Comparison of ENCODE assay signal across 33 cellular contexts in genomic region chr6:163066200-163066599, GRCh38.
"Had no signal": no experiment of that assay in that cellular context is flagged by ENCODE, and none has a peak within 500 bp of the region (broad histone marks: within the 10 kb centered on the region; RNA-seq: fewer than 3 reads in every experiment).

No MANE protein-coding gene starts in this region.

- H3K4me3 ChIP-seq: MG63 had no signal

- H3K27me3 ChIP-seq: MG63 had no signal

- H3K36me3 ChIP-seq: MG63 had no signal

- DNase-seq: Karpas-422, Kasumi-1, MG63, MM.1S, MV-4-11, NCI-H1048, NCI-H1092, NCI-H1092 treated with DMSO at 0.1 percent for 48 hours, NCI-H1105, NCI-H1105 treated with DMSO at 0.1 percent for 48 hours, NCI-H1417, NCI-H1417 treated with DMSO at 0.1 percent for 48 hours, NCI-H1436, NCI-H1436 treated with DMSO at 0.1 percent for 48 hours, NCI-H146, NCI-H1694, NCI-H1694 treated with DMSO at 0.1 percent for 48 hours, NCI-H187, NCI-H187 treated with DMSO at 0.1 percent for 48 hours, NCI-H1930, NCI-H2029, NCI-H2029 treated with DMSO at 0.1 percent for 48 hours, NCI-H2081, NCI-H2081 treated with DMSO at 0.1 percent for 48 hours, NCI-H2107, NCI-H2227 treated with DMSO at 0.1 percent for 48 hours, NCI-H226, NCI-H345, NCI-H446, NCI-H446 treated with DMSO at 0.1 percent for 48 hours, NCI-H510A, NCI-H510A treated with DMSO at 0.1 percent for 48 hours, NCI-H524 had no signal
